Comparison of ENCODE assay signal across 10 cellular contexts in genomic region chr1:154329551-154330131, GRCh38.
DNase-seq lines count a peak whose midpoint lies in the region; ATAC-seq lines count a peak whose summit lies in the region.
"Had no signal": no experiment of that assay in that cellular context is flagged by ENCODE, and none has a peak within 500 bp of the region (broad histone marks: within the 10 kb centered on the region; RNA-seq: fewer than 3 reads in every experiment).

No MANE protein-coding gene starts in this region.

- H3K27me3 ChIP-seq in stomach smooth muscle (ENCODE audit: control insufficient read depth in 1 of 2, insufficient read depth in 2 of 2, low read length in 2 of 2), result no peaks in the 10 kb centered on the region

- H3K4me1 ChIP-seq in stomach smooth muscle (ENCODE audit: control insufficient read depth, insufficient read depth, low read length), result peaks cover 50% of the 10 kb centered on the region

- DNase-seq in activated CD4-positive, CD25-positive, alpha-beta regulatory T cell treated with anti-CD3 and anti-CD28 coated beads, Interleukin-2, amount 50 U/mL, for 72 hours, result no peak
- DNase-seq in activated T-cell treated with anti-CD3 and anti-CD28 coated beads, Interleukin-2, amount 50 U/mL, for 48 hours, result peak; percentile 41 to 54
- peak; percentile 36 to 92 (median 69) for DNase-seq in head of caudate nucleus
- DNase-seq in activated gamma-delta T cell (lab: John Stamatoyannopoulos, UW), result no peak
- DNase-seq: AML-193; stimulated activated CD4-positive, alpha-beta T cell treated with anti-CD3 and anti-CD28 coated beads, Interleukin-2, amount 100 ng/mL, for 48 hours had no signal

- peaks cover 24 to 37% of the 10 kb centered on the region in 2 donors for H3K36me3 ChIP-seq in stomach smooth muscle (ENCODE audit: control insufficient read depth in 2 of 2, insufficient read depth in 2 of 2, low read length in 2 of 2)

- peak overlapping the region in 1 of 2 donors; percentile 46 for H3K9ac ChIP-seq in stomach smooth muscle (ENCODE audit: low read length in 2 of 2)

- H3K9me3 ChIP-seq in stomach smooth muscle (ENCODE audit: control insufficient read depth in 2 of 2, low read length in 2 of 2), result no peaks in the 10 kb centered on the region

- peak overlapping the region; percentile 26 to 91 for H3K4me3 ChIP-seq in stomach smooth muscle (ENCODE audit: low read length in 2 of 2)

- intact Hi-C loops in head of caudate nucleus (cut with DNase I), result no loop called here

- H3K27ac ChIP-seq in stomach smooth muscle (ENCODE audit: low read length), result peak overlapping the region; percentile 69

- peak; percentile 11 to 20 for ATAC-seq in activated CD4-positive, CD25-positive, alpha-beta regulatory T cell treated with anti-CD3 and anti-CD28 coated beads, Interleukin-2, amount 50 U/mL, for 24 hours
- ATAC-seq in HG03520 (IDR thresholded peaks at IDR 0.05; ENCODE audit: unreplicated experiment) (no peak), HG02852 (IDR thresholded peaks at IDR 0.05; ENCODE audit: unreplicated experiment) (no peak)

Comparison
In these comparisons a context has a peak if more than half of its experiments do, and no peak if none do; other contexts are left out.
1. ATAC-seq: peak in activated CD4-positive, CD25-positive, alpha-beta regulatory T cell treated with anti-CD3 and anti-CD28 coated beads, Interleukin-2, amount 50 U/mL, for 24 hours (2 of 2); none in HG03520 (single experiment) and HG02852 (single experiment).
2. DNase-seq: peak in activated T-cell treated with anti-CD3 and anti-CD28 coated beads, Interleukin-2, amount 50 U/mL, for 48 hours (2 of 2) and head of caudate nucleus (42 of 42); none in activated CD4-positive, CD25-positive, alpha-beta regulatory T cell treated with anti-CD3 and anti-CD28 coated beads, Interleukin-2, amount 50 U/mL, for 72 hours (single experiment) and activated gamma-delta T cell (single experiment).